Comparison of ENCODE assay signal across 1 cellular context in the genomic region with DNA sequence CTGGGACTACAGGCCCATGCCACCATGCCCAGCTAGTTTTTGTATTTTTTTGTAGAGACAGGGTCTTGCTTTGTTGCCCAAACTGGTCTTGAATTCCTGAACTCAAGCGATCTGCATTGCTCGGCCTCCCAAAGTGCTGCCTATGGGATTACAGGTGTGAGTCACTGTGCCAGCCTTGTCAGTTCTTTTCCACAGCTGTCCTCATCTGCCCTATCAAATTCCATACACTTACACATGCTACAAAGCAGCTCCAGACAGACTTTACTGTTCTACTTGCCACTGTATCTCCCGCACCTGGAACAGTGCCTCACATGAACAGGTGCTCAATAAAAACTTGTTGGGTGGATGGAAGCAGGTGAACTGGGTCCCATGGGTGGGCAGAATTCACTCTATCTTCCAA.
TF ChIP-seq lines count a peak whose summit lies in the region.

No MANE protein-coding gene starts in this region.

TF ChIP-seq in HepG2, 621 proteins besides CTCF, POLR2A, EP300 and RAD21:
- TF ChIP-seq ZNF264 (CRISPR knock-in tag; IDR thresholded peaks at IDR 0.05) (no peak), DR1 (CRISPR knock-in tag; IDR thresholded peaks at IDR 0.05) (no peak)
- TF ChIP-seq, protein P1, sequence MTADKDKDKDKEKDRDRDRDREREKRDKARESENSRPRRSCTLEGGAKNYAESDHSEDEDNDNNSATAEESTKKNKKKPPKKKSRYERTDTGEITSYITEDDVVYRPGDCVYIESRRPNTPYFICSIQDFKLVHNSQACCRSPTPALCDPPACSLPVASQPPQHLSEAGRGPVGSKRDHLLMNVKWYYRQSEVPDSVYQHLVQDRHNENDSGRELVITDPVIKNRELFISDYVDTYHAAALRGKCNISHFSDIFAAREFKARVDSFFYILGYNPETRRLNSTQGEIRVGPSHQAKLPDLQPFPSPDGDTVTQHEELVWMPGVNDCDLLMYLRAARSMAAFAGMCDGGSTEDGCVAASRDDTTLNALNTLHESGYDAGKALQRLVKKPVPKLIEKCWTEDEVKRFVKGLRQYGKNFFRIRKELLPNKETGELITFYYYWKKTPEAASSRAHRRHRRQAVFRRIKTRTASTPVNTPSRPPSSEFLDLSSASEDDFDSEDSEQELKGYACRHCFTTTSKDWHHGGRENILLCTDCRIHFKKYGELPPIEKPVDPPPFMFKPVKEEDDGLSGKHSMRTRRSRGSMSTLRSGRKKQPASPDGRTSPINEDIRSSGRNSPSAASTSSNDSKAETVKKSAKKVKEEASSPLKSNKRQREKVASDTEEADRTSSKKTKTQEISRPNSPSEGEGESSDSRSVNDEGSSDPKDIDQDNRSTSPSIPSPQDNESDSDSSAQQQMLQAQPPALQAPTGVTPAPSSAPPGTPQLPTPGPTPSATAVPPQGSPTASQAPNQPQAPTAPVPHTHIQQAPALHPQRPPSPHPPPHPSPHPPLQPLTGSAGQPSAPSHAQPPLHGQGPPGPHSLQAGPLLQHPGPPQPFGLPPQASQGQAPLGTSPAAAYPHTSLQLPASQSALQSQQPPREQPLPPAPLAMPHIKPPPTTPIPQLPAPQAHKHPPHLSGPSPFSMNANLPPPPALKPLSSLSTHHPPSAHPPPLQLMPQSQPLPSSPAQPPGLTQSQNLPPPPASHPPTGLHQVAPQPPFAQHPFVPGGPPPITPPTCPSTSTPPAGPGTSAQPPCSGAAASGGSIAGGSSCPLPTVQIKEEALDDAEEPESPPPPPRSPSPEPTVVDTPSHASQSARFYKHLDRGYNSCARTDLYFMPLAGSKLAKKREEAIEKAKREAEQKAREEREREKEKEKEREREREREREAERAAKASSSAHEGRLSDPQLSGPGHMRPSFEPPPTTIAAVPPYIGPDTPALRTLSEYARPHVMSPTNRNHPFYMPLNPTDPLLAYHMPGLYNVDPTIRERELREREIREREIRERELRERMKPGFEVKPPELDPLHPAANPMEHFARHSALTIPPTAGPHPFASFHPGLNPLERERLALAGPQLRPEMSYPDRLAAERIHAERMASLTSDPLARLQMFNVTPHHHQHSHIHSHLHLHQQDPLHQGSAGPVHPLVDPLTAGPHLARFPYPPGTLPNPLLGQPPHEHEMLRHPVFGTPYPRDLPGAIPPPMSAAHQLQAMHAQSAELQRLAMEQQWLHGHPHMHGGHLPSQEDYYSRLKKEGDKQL (CRISPR knock-in tag; IDR thresholded peaks at IDR 0.05; ENCODE audit: low read depth) = no peak
